ENCODE assay signal across 8 cellular contexts in genomic region chr19:38655148-38655824, GRCh38. TPM values are rescaled to one million over a fixed set of nuclear protein-coding genes. Genes with fewer than 3 reads are reported as not detected.
DNase-seq lines count a peak whose midpoint lies in the region; ATAC-seq, FAIRE-seq and TF ChIP-seq lines count a peak whose summit lies in the region.

No MANE protein-coding gene starts in this region.

- H3K18ac ChIP-seq in H1 (ENCODE audit: extremely low read depth, low read length), result no peak overlapping the region

- peak overlapping the region in 1 of 2 experiments; percentile 62; a peak in 2 of 4 replicates for H3K4me2 ChIP-seq in H1 (ENCODE audit: insufficient read depth in 1 of 2, low read depth in 2 of 2, low read length in 2 of 2)

- no peak overlapping the region for H2BK20ac ChIP-seq in H1 (ENCODE audit: low read length)

- H3K23ac ChIP-seq in H1 (ENCODE audit: insufficient read length), result no peak overlapping the region

- FAIRE-seq in H1 (lab: Jason Lieb, UNC) (no peak), small intestine (lab: Jason Lieb, UNC) (no peak)

- peak overlapping the region; percentile 70 for H3K27ac ChIP-seq in RWPE1
- H3K27ac ChIP-seq in H1 (ENCODE audit: low read depth, low read length), result no peak overlapping the region
- H3K27ac ChIP-seq in small intestine (ENCODE audit: low read depth in 1 of 2, low read length in 1 of 2), result peak overlapping the region; percentile 18 to 93

- POLR2A ChIA-PET in RWPE1 (lab: Yijun Ruan, JAX; ENCODE audit: low non-redundant PET), result no interaction called here
- POLR2A ChIA-PET in H1 (lab: Charles Lee; ENCODE audit: partially characterized antibody), result interaction anchor here (17.9 to 21.5 kb wide), 2 partner anchors 9 to 30 kb away, joined by 374 to 495 read pairs; no protein-coding TSS in a partner anchor

- H3K36me3 ChIP-seq in H1 (ENCODE audit: control insufficient read depth in 2 of 4, insufficient read depth in 4 of 4, low read length in 3 of 4) (peaks cover 0 to 4% (median 0%) of the 10 kb centered on the region in 4 experiments; a peak in 1 of 8 replicates), small intestine (ENCODE audit: control insufficient read depth in 2 of 2, insufficient read depth in 2 of 2, low read length in 2 of 2) (peaks cover 0 to 5% of the 10 kb centered on the region in 2 donors)

- no peak overlapping the region for H4K5ac ChIP-seq in H1 (ENCODE audit: insufficient read length, low read depth, low read length)

- no peak overlapping the region for H4K91ac ChIP-seq in H1 (replicated peaks; ENCODE audit: insufficient read length, low read length)

- no peak for TF ChIP-seq RAD21 in H1 (IDR thresholded peaks at IDR 0.05 in 1 of 2, conservative IDR thresholded peaks at IDR 0.05 in 1 of 2; ENCODE audit: low read depth in 2 of 2, low read length in 2 of 2)

- peaks cover 39 to 100% of the 10 kb centered on the region in 2 experiments for H3K79me2 ChIP-seq in H1 (ENCODE audit: control insufficient read depth in 1 of 2, insufficient read depth in 2 of 2, low read length in 2 of 2)

- H2AFZ ChIP-seq in H1 (ENCODE audit: low read length), result no peak overlapping the region

- H4K8ac ChIP-seq in H1 (ENCODE audit: extremely low read depth, insufficient read depth, low read length), result no peak overlapping the region

- WGBS in H1 (ENCODE audit: extremely low coverage in 1 of 2, insufficient coverage in 1 of 2, insufficient read length in 1 of 2, insufficient replicate concordance in 2 of 2, low coverage in 1 of 2, low lambda C conversion rate in 2 of 2, missing lambda C conversion rate in 1 of 2), 2 experiments, result 74% methylated on average over 5 of the region's 5 CpGs; no CpG with 5 or more reads in 1 of the 2 experiments
- 25 to 36% (median 30%) methylated on average over 5 of the region's 5 CpGs for WGBS in small intestine, 3 donors

- peak in 1 of 2 experiments; percentile 43; a peak in 1 of 3 replicates for TF ChIP-seq POLR2A in H1 (IDR thresholded peaks at IDR 0.05; ENCODE audit: control extremely low read depth in 1 of 2, low read depth in 2 of 2, low read length in 2 of 2)

- H2BK120ac ChIP-seq in H1 (replicated peaks; ENCODE audit: low read depth, low read length), result no peak overlapping the region

- H3K4me3 ChIP-seq in H1 (ENCODE audit: extremely low read depth in 1 of 4, insufficient read depth in 2 of 4, low read depth in 3 of 4, low read length in 4 of 4), result peak overlapping the region in 1 of 4 experiments; percentile 22; a peak in 1 of 8 replicates
- no peak overlapping the region for H3K4me3 ChIP-seq in small intestine (ENCODE audit: low read depth in 1 of 2, low read length in 2 of 2)

- H3K23me2 ChIP-seq in H1 (ENCODE audit: low read depth, low read length), result no peaks in the 10 kb centered on the region; the same call in 1 of the 2 replicates

- ATAC-seq in GM18909 (IDR thresholded peaks at IDR 0.05; ENCODE audit: poor library complexity, unreplicated experiment), result peak; percentile 52
- no peak for ATAC-seq in left lobe of liver

- H3K79me1 ChIP-seq in H1 (ENCODE audit: low read depth, low read length), result peaks cover 16% of the 10 kb centered on the region

- peaks cover 21 to 43% of the 10 kb centered on the region in 2 experiments for H4K20me1 ChIP-seq in H1 (replicated peaks in 1 of 2; ENCODE audit: control insufficient read depth in 1 of 2, insufficient read depth in 2 of 2, low read length in 2 of 2)

- no peak for TF ChIP-seq EP300 in H1 (IDR thresholded peaks at IDR 0.05; ENCODE audit: borderline replicate concordance in 1 of 2, low read depth in 2 of 2, low read length in 2 of 2)

- H3K9me3 ChIP-seq in H1 (ENCODE audit: insufficient read depth in 2 of 2, low read depth in 1 of 2, low read length in 1 of 2) (no peaks in the 10 kb centered on the region), small intestine (ENCODE audit: control insufficient read depth, low read depth) (no peaks in the 10 kb centered on the region)

- no peak overlapping the region for H2BK12ac ChIP-seq in H1 (ENCODE audit: low read depth, low read length)

- DNase-seq in RWPE1 (ENCODE audit: low spot score) (no peak), H1 (ENCODE audit: low read depth in 1 of 2, low spot score in 2 of 2) (no peak), small intestine (no peak), NCI-H2081 treated with DMSO at 0.1 percent for 48 hours (lab: John Stamatoyannopoulos, UW) (no peak), left lobe of liver (ENCODE audit: low spot score) (no peak), NCI-H187 treated with DMSO at 0.1 percent for 48 hours (lab: John Stamatoyannopoulos, UW) (no peak), NCI-H2107 (lab: John Stamatoyannopoulos, UW) (no peak)

- TF ChIP-seq CTCF in RWPE1 (conservative IDR thresholded peaks at IDR 0.05; ENCODE audit: low read depth) (no peak), H1 (IDR thresholded peaks at IDR 0.05; ENCODE audit: control extremely low read depth in 1 of 3, insufficient read depth in 1 of 3, low read depth in 1 of 3, low read length in 3 of 3) (no peak)

- no peak overlapping the region for H2BK5ac ChIP-seq in H1 (ENCODE audit: low read depth, low read length)

- CTCF ChIA-PET in RWPE1 (lab: Yijun Ruan, JAX), result no interaction called here
- CTCF ChIA-PET in H1 (lab: Charles Lee; ENCODE audit: partially characterized antibody), result no interaction called here

- H2BK15ac ChIP-seq in H1 (ENCODE audit: low read length), result no peak overlapping the region

- no peak overlapping the region for H3K14ac ChIP-seq in H1 (ENCODE audit: insufficient read length)

- H3K27me3 ChIP-seq in H1 (replicated peaks in 1 of 4; ENCODE audit: control insufficient read depth in 3 of 4, extremely low read depth in 1 of 4, insufficient read depth in 3 of 4, low read length in 3 of 4), result no peaks in the 10 kb centered on the region
- H3K27me3 ChIP-seq in small intestine (ENCODE audit: control insufficient read depth in 2 of 2, insufficient read depth in 2 of 2, low read length in 2 of 2), result no peaks in the 10 kb centered on the region

- no peak overlapping the region for H2AK5ac ChIP-seq in H1 (ENCODE audit: low read depth, low read length)

- no peak overlapping the region for H3K9ac ChIP-seq in H1 (replicated peaks in 1 of 4; ENCODE audit: extremely low read depth in 1 of 4, low read depth in 3 of 4, low read length in 3 of 4)

- H3K56ac ChIP-seq in H1 (replicated peaks; ENCODE audit: insufficient read length, low read depth, low read length), result no peak overlapping the region

- H3K4ac ChIP-seq in H1 (replicated peaks; ENCODE audit: insufficient read length, low read depth, low read length), result no peak overlapping the region

- H3K4me1 ChIP-seq in H1 (replicated peaks in 1 of 4; ENCODE audit: control insufficient read depth in 3 of 4, insufficient read depth in 4 of 4, low read length in 3 of 4) (peaks cover 12 to 29% (median 25%) of the 10 kb centered on the region in 4 experiments), small intestine (ENCODE audit: control insufficient read depth in 2 of 2, insufficient read depth in 1 of 2, low read depth in 1 of 2, low read length in 1 of 2) (peaks cover 4 to 36% of the 10 kb centered on the region in 2 donors)

TF ChIP-seq in H1, 55 proteins besides CTCF, POLR2A, EP300 and RAD21:
- 0 out of 2 replicates have a peak, but pooled peaks have one; percentile 30 for TF ChIP-seq POLR2AphosphoS5 (IDR thresholded peaks at IDR 0.05; ENCODE audit: low read depth, low read length)
- no peak for TF ChIP-seq MAX (IDR thresholded peaks at IDR 0.05)

RNA-seq across cellular contexts. Expression of gene ACTN4, which starts 7.8 kb away (rescaled TPM):
- 520 and 530 TPM in 2 replicates for total RNA-seq in H1 (2021; fragmentation: NEBNext Ultra II Directional; extraction: Animal tissue kit (Norgen Biotek cat#: 25700))
- 211 and 281 TPM in 2 replicates for polyA plus RNA-seq in H1 (2011; rRNA removed)
- polyA plus RNA-seq in H1 (2011; cell fraction: cytosol; rRNA removed), result 223 TPM
- polyA plus RNA-seq in H1 (2011; cell fraction: nucleus; rRNA removed), result 1,059 TPM
- 374 to 504 TPM (median 451 TPM) in 4 replicates for polyA plus RNA-seq in H1 (2012, experiment 1 of 2)
- 171 TPM for polyA plus RNA-seq in H1 (2012, experiment 2 of 2)
- polyA plus RNA-seq in H1 (2013, experiment 1 of 2), result 279 TPM
- 254 TPM for polyA plus RNA-seq in H1 (2013, experiment 2 of 2)
- polyA minus RNA-seq in H1 (2011; rRNA and poly(A)+ RNA removed), result 190 and 202 TPM in 2 replicates
- 103 TPM for polyA minus RNA-seq in H1 (2011; cell fraction: cytosol; rRNA and poly(A)+ RNA removed)
- 171 TPM for polyA minus RNA-seq in H1 (2011; cell fraction: nucleus; rRNA and poly(A)+ RNA removed)
- 100 to 1,000 TPM; 188 to 326 (median 291) TPM for polyA plus RNA-seq in small intestine
- 156 TPM for total RNA-seq in left lobe of liver

RNA-seq across cellular contexts. Expression of gene EIF3K, which starts 36.3 kb away (rescaled TPM):
- total RNA-seq in H1 (2021; fragmentation: NEBNext Ultra II Directional; extraction: Animal tissue kit (Norgen Biotek cat#: 25700)), result 329 and 344 TPM in 2 replicates
- polyA plus RNA-seq in H1 (2011; rRNA removed), result 937 and 977 TPM in 2 replicates
- 945 TPM for polyA plus RNA-seq in H1 (2011; cell fraction: cytosol; rRNA removed)
- 915 TPM for polyA plus RNA-seq in H1 (2011; cell fraction: nucleus; rRNA removed)
- polyA plus RNA-seq in H1 (2012, experiment 1 of 2), result 382 to 549 TPM (median 528 TPM) in 4 replicates
- polyA plus RNA-seq in H1 (2012, experiment 2 of 2), result 458 TPM
- 236 TPM for polyA plus RNA-seq in H1 (2013, experiment 1 of 2)
- 236 TPM for polyA plus RNA-seq in H1 (2013, experiment 2 of 2)
- polyA minus RNA-seq in H1 (2011; rRNA and poly(A)+ RNA removed), result 386 and 450 TPM in 2 replicates
- polyA minus RNA-seq in H1 (2011; cell fraction: cytosol; rRNA and poly(A)+ RNA removed), result 188 TPM
- polyA minus RNA-seq in H1 (2011; cell fraction: nucleus; rRNA and poly(A)+ RNA removed), result 180 TPM
- polyA plus RNA-seq in small intestine, result 100 to 1,000 TPM; 619 to 710 (median 633) TPM
- total RNA-seq in left lobe of liver, result 106 TPM

RNA-seq across cellular contexts. Expression of gene MAP4K1, which starts 37.5 kb away (rescaled TPM):
- total RNA-seq in H1 (2021; fragmentation: NEBNext Ultra II Directional; extraction: Animal tissue kit (Norgen Biotek cat#: 25700)), result 10.4 and 14.4 TPM in 2 replicates
- polyA plus RNA-seq in H1 (2011; rRNA removed) (9.0 and 22.0 TPM in 2 replicates), small intestine (10 to 100 TPM in 1 of 3 donors, 1 to 10 TPM in 1, under 1 TPM in 1; 0.45 to 10.8 (median 4.0) TPM)
- polyA plus RNA-seq in H1 (2011; cell fraction: cytosol; rRNA removed), result 8.0 TPM
- 12.8 TPM for polyA plus RNA-seq in H1 (2011; cell fraction: nucleus; rRNA removed)
- 9.6 to 16.0 TPM (median 13.8 TPM) in 4 replicates for polyA plus RNA-seq in H1 (2012, experiment 1 of 2)
- 7.3 TPM for polyA plus RNA-seq in H1 (2012, experiment 2 of 2)
- polyA plus RNA-seq in H1 (2013, experiment 1 of 2), result 14.6 TPM
- polyA plus RNA-seq in H1 (2013, experiment 2 of 2), result 11.8 TPM
- polyA minus RNA-seq in H1 (2011; rRNA and poly(A)+ RNA removed), result 1.1 and 1.6 TPM in 2 replicates
- 3.7 TPM for polyA minus RNA-seq in H1 (2011; cell fraction: cytosol; rRNA and poly(A)+ RNA removed)
- 2.0 TPM for polyA minus RNA-seq in H1 (2011; cell fraction: nucleus; rRNA and poly(A)+ RNA removed)
- 3.5 TPM for total RNA-seq in left lobe of liver
